In genomic region chr1:55560246-55560645, GRCh38 we compare ENCODE assay signal across 16 cellular contexts.
A peak's percentile ranks its signal among the peaks of the same experiment; 100 is the strongest.
DNase-seq lines count a peak whose midpoint lies in the region; ATAC-seq and TF ChIP-seq lines count a peak whose summit lies in the region.
"Had no signal": no experiment of that assay in that cellular context is flagged by ENCODE, and none has a peak within 500 bp of the region (broad histone marks: within the 10 kb centered on the region; RNA-seq: fewer than 3 reads in every experiment).

No MANE protein-coding gene starts in this region.

- no peak overlapping the region for H3K4me2 ChIP-seq in OCI-LY7 (ENCODE audit: low read length)
- H3K4me2 ChIP-seq: SK-N-SH had no signal

- intact Hi-C loops in OCI-LY7 (cut with micrococcal nuclease; ENCODE audit: unreplicated experiment) (no loop called here), mucosa of descending colon (cut with DNase I, micrococcal nuclease) (no loop called here)

- no peak overlapping the region for H2AFZ ChIP-seq in OCI-LY7 (ENCODE audit: low read length)

- no peaks in the 10 kb centered on the region for H3K9me2 ChIP-seq in OCI-LY7 (ENCODE audit: insufficient read depth, low read length)
- H3K9me2 ChIP-seq: SK-N-SH had no signal

- H3K27me3 ChIP-seq in suprapubic skin, result no peaks in the 10 kb centered on the region

- no peak for TF ChIP-seq CTCF in suprapubic skin (IDR thresholded peaks at IDR 0.05)
- TF ChIP-seq CTCF in OCI-LY7 (conservative IDR thresholded peaks at IDR 0.05; ENCODE audit: low read length), result no peak
- TF ChIP-seq CTCF in mucosa of descending colon (IDR thresholded peaks at IDR 0.05), result no peak

- ATAC-seq in mucosa of descending colon, result no peak
- ATAC-seq: GM12878, T-cell had no signal

- BruUV-seq in OCI-LY7 (replicated peaks; lab: Mats Ljungman, UMichigan), result no TSS peak

- DNase-seq in NCI-H510A treated with DMSO at 0.1 percent for 48 hours (lab: John Stamatoyannopoulos, UW), result peak; percentile 23
- no peak for DNase-seq in NCI-H510A (lab: John Stamatoyannopoulos, UW)
- DNase-seq in NCI-H2107 treated with DMSO at 0.1 percent for 48 hours (lab: John Stamatoyannopoulos, UW; ENCODE audit: unreplicated experiment), result peak; percentile 72
- peak; percentile 66 for DNase-seq in fibroblast of the conjunctiva (ENCODE audit: low read depth)
- no peak for DNase-seq in suprapubic skin (ENCODE audit: low spot score in 2 of 2)
- no peak for DNase-seq in OCI-LY7 (ENCODE audit: low spot score)
- DNase-seq in mucosa of descending colon, result no peak
- no peak for DNase-seq in stimulated activated CD4-positive, alpha-beta T cell treated with anti-CD3 and anti-CD28 coated beads, Interleukin-2, amount 100 ng/mL, for 48 hours
- DNase-seq: Caco-2, GDM1, NCI-H1048, NCI-H1694, SHP77, SK-N-SH, T-cell had no signal

- CTCF ChIA-PET in OCI-LY7 (lab: Charles Lee; ENCODE audit: unreplicated experiment), result no interaction called here

- H3K4me3 ChIP-seq in suprapubic skin, result no peak overlapping the region
- no peak overlapping the region for H3K4me3 ChIP-seq in OCI-LY7 (ENCODE audit: low read depth, low read length, poor library complexity, severe bottlenecking)
- H3K4me3 ChIP-seq in mucosa of descending colon, result no peak overlapping the region
- H3K4me3 ChIP-seq: GM12878 had no signal

- POLR2A ChIA-PET in OCI-LY7 (lab: Charles Lee), result no interaction called here

- no peaks in the 10 kb centered on the region for H4K20me1 ChIP-seq in OCI-LY7 (ENCODE audit: insufficient read depth, low read length)

- H3K36me3 ChIP-seq in suprapubic skin (no peaks in the 10 kb centered on the region), OCI-LY7 (ENCODE audit: insufficient read depth, low read length) (no peaks in the 10 kb centered on the region), mucosa of descending colon (ENCODE audit: low read depth) (no peaks in the 10 kb centered on the region)

- H3K4me1 ChIP-seq in suprapubic skin (peaks cover 7% of the 10 kb centered on the region), OCI-LY7 (ENCODE audit: insufficient read depth, low read length, poor library complexity, severe bottlenecking) (no peaks in the 10 kb centered on the region), mucosa of descending colon (ENCODE audit: low read depth) (no peaks in the 10 kb centered on the region)
- H3K4me1 ChIP-seq: Caco-2 had no signal

- WGBS in suprapubic skin, result 61% methylated on average over 2 of the region's 2 CpGs

- H3K27ac ChIP-seq in suprapubic skin (peak overlapping the region; percentile 75), OCI-LY7 (ENCODE audit: low read depth, low read length, poor library complexity, severe bottlenecking) (no peak overlapping the region)

- TF ChIP-seq POLR2A in suprapubic skin (IDR thresholded peaks at IDR 0.05), result no peak

- no peaks in the 10 kb centered on the region for H3K79me2 ChIP-seq in OCI-LY7 (ENCODE audit: insufficient read depth, low read depth, low read length)

- no peak for TF ChIP-seq EP300 in suprapubic skin (IDR thresholded peaks at IDR 0.05)

- no peaks in the 10 kb centered on the region for H3K9me3 ChIP-seq in suprapubic skin
- no peaks in the 10 kb centered on the region for H3K9me3 ChIP-seq in OCI-LY7 (ENCODE audit: low read length)
- no peaks in the 10 kb centered on the region for H3K9me3 ChIP-seq in mucosa of descending colon
- H3K9me3 ChIP-seq: Caco-2, SK-N-SH had no signal

Comparison
In these comparisons a context has a peak if more than half of its experiments do, and no peak if none do; other contexts are left out.
1. DNase-seq: peak in NCI-H510A treated with DMSO at 0.1 percent for 48 hours (single experiment), NCI-H2107 treated with DMSO at 0.1 percent for 48 hours (single experiment) and fibroblast of the conjunctiva (single experiment); none in NCI-H510A (single experiment), suprapubic skin (0 of 2), OCI-LY7 (single experiment), mucosa of descending colon (0 of 3) and stimulated activated CD4-positive, alpha-beta T cell treated with anti-CD3 and anti-CD28 coated beads, Interleukin-2, amount 100 ng/mL, for 48 hours (0 of 2).